11 cellular contexts compared by ENCODE assay signal in the genomic region with DNA sequence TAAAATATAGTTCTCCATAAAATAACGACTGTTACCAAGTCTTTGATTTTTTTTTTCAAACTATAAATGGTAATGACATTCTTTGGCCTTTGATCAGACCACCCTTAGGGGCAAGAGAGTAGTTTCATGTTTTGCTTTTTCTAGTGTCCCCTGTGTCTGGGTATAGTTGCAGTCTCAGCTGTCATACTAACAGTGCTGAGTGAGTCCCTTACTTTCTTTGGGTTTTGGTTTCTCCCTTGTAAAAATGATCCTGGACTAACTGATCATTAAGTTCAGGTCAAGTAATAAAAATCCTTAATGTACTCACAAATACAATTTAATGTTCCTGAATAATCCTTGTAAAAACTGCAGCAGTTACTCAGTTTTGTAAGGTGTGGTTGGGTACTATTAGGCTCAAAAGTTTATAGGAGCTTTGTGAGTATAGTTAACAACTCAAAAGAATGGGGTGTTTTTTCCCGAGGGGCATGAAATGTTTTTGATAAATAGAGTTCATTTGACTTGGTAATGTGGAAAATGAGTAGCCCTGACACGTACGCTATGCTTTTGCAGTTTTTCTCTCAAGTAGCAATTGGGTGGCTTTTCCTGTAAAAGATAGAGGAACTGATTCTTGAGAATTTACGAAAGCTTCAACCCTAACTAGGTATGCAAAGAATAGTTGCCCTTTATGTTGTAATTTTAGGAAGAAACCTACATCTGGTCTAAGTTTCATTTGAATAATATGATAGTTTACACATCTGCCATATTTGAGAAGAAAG. TPM values are rescaled to one million over a fixed set of nuclear protein-coding genes. Genes with fewer than 3 reads are reported as not detected.
DNase-seq lines count a peak whose midpoint lies in the region; ATAC-seq and TF ChIP-seq lines count a peak whose summit lies in the region.
"Had no signal": no experiment of that assay in that cellular context is flagged by ENCODE, and none has a peak within 500 bp of the region (broad histone marks: within the 10 kb centered on the region; RNA-seq: fewer than 3 reads in every experiment).

No MANE protein-coding gene starts in this region.

- H3K4me3 Mint-ChIP-seq in activated naive CD4-positive, alpha-beta T cell treated with anti-CD3 and anti-CD28 coated beads, Interleukin-2, amount 10 ng/mL, durations not matched to agents 7 days and 5 days: peak overlapping the region; percentile 62
- H3K4me3 Mint-ChIP-seq in activated T-helper 2 cell treated with anti-CD3 and anti-CD28 coated beads, Interferon-gamma antibody, Interleukin-2, Interleukin-4, amounts not matched to agents 10 μg/mL and 5 μg/mL and 100 μg/mL, durations not matched to agents 14 hours and 24 hours and 36 hours (ENCODE audit: low read depth): peak overlapping the region; percentile 62
- no peak overlapping the region for H3K4me3 Mint-ChIP-seq in endodermal cell

- H3K4me1 ChIP-seq in endodermal cell (ENCODE audit: control insufficient read depth, insufficient read depth, low read length): peaks cover 2% of the 10 kb centered on the region
- H3K4me1 ChIP-seq in lower lobe of right lung: peaks cover 97% of the 10 kb centered on the region
- no peaks in the 10 kb centered on the region for H3K4me1 ChIP-seq in BE2C

- CTCF ChIA-PET in activated naive CD4-positive, alpha-beta T cell treated with anti-CD3 and anti-CD28 coated beads, Interleukin-2, amount 10 ng/mL, durations not matched to agents 7 days and 5 days (lab: Charles Lee): interaction anchor here (0.7 to 1.7 kb wide), 7 partner anchors 29 to 61 kb away, joined by 3 to 7 read pairs (median 3); no protein-coding TSS in a partner anchor

- no peaks in the 10 kb centered on the region for H3K9me3 Mint-ChIP-seq in activated naive CD4-positive, alpha-beta T cell treated with anti-CD3 and anti-CD28 coated beads, Interleukin-2, amount 10 ng/mL, durations not matched to agents 7 days and 5 days
- no peaks in the 10 kb centered on the region for H3K9me3 Mint-ChIP-seq in activated T-helper 2 cell treated with anti-CD3 and anti-CD28 coated beads, Interferon-gamma antibody, Interleukin-2, Interleukin-4, amounts not matched to agents 10 μg/mL and 5 μg/mL and 100 μg/mL, durations not matched to agents 14 hours and 24 hours and 36 hours
- H3K9me3 Mint-ChIP-seq in endodermal cell: no peaks in the 10 kb centered on the region

- H3K36me3 Mint-ChIP-seq in activated naive CD4-positive, alpha-beta T cell treated with anti-CD3 and anti-CD28 coated beads, Interleukin-2, amount 10 ng/mL, durations not matched to agents 7 days and 5 days: peaks cover 44% of the 10 kb centered on the region
- peaks cover 75% of the 10 kb centered on the region for H3K36me3 Mint-ChIP-seq in activated T-helper 2 cell treated with anti-CD3 and anti-CD28 coated beads, Interferon-gamma antibody, Interleukin-2, Interleukin-4, amounts not matched to agents 10 μg/mL and 5 μg/mL and 100 μg/mL, durations not matched to agents 14 hours and 24 hours and 36 hours (ENCODE audit: low read depth)
- H3K36me3 Mint-ChIP-seq in endodermal cell (ENCODE audit: low read depth): peaks cover 4% of the 10 kb centered on the region

- H3K4me3 ChIP-seq in endodermal cell (ENCODE audit: low read length): no peak overlapping the region
- no peak overlapping the region for H3K4me3 ChIP-seq in lower lobe of right lung
- no peak overlapping the region for H3K4me3 ChIP-seq in BE2C (ENCODE audit: low read depth, low read length)
- H3K4me3 ChIP-seq: right lobe of liver had no signal

- TF ChIP-seq CTCF in endodermal cell (conservative IDR thresholded peaks at IDR 0.05): no peak
- no peak for TF ChIP-seq CTCF in lower lobe of right lung (IDR thresholded peaks at IDR 0.05)
- TF ChIP-seq CTCF in BE2C (IDR thresholded peaks at IDR 0.05; ENCODE audit: low read depth, low read length): no peak

- ATAC-seq in HG03442 (IDR thresholded peaks at IDR 0.05; ENCODE audit: unreplicated experiment) (peak; percentile 37), sciatic nerve (no peak), lower lobe of right lung (no peak)

- H3K27me3 ChIP-seq in endodermal cell (ENCODE audit: control insufficient read depth, insufficient read depth, low read length, poor library complexity, severe bottlenecking) (no peaks in the 10 kb centered on the region), lower lobe of right lung (ENCODE audit: low read depth) (no peaks in the 10 kb centered on the region), BE2C (no peaks in the 10 kb centered on the region)
- H3K27me3 ChIP-seq: right lobe of liver had no signal

- H3K27ac ChIP-seq in endodermal cell (ENCODE audit: low read depth, low read length) (no peak overlapping the region), lower lobe of right lung (no peak overlapping the region)
- H3K27ac ChIP-seq: right lobe of liver had no signal

- H3K27me3 Mint-ChIP-seq in activated naive CD4-positive, alpha-beta T cell treated with anti-CD3 and anti-CD28 coated beads, Interleukin-2, amount 10 ng/mL, durations not matched to agents 7 days and 5 days: no peaks in the 10 kb centered on the region
- H3K27me3 Mint-ChIP-seq in activated T-helper 2 cell treated with anti-CD3 and anti-CD28 coated beads, Interferon-gamma antibody, Interleukin-2, Interleukin-4, amounts not matched to agents 10 μg/mL and 5 μg/mL and 100 μg/mL, durations not matched to agents 14 hours and 24 hours and 36 hours (ENCODE audit: low read depth): no peaks in the 10 kb centered on the region
- no peaks in the 10 kb centered on the region for H3K27me3 Mint-ChIP-seq in endodermal cell (ENCODE audit: insufficient read depth)

- no peak for DNase-seq in activated naive CD4-positive, alpha-beta T cell treated with anti-CD3 and anti-CD28 coated beads, Interleukin-2, amount 10 ng/mL, durations not matched to agents 7 days and 5 days
- DNase-seq in activated naive CD4-positive, alpha-beta T cell treated with Interleukin-2 at 50 U/mL for 16 hours: no peak
- no peak for DNase-seq in activated T-helper 2 cell treated with anti-CD3 and anti-CD28 coated beads, Interferon-gamma antibody, Interleukin-2, Interleukin-4, amounts not matched to agents 10 μg/mL and 5 μg/mL and 100 μg/mL, durations not matched to agents 14 hours and 24 hours and 36 hours (ENCODE audit: low spot score)
- no peak for DNase-seq in sciatic nerve (ENCODE audit: low spot score)
- no peak for DNase-seq in endodermal cell
- no peak for DNase-seq in lower lobe of right lung
- DNase-seq in BE2C: no peak
- DNase-seq: C1 segment of cervical spinal cord, NCI-H69, right lobe of liver had no signal

- H3K9me3 ChIP-seq in endodermal cell (ENCODE audit: control insufficient read depth, low read length) (no peaks in the 10 kb centered on the region), lower lobe of right lung (no peaks in the 10 kb centered on the region), BE2C (no peaks in the 10 kb centered on the region)
- H3K9me3 ChIP-seq: right lobe of liver had no signal

- H3K9ac ChIP-seq in endodermal cell (ENCODE audit: extremely low read depth, low read length, poor library complexity, severe bottlenecking): no peak overlapping the region

- intact Hi-C loops in activated T-helper 2 cell treated with anti-CD3 and anti-CD28 coated beads, Interferon-gamma antibody, Interleukin-2, Interleukin-4, amounts not matched to agents 10 μg/mL and 5 μg/mL and 100 μg/mL, durations not matched to agents 14 hours and 24 hours and 36 hours (cut with micrococcal nuclease): loop anchor here (5.0 kb wide), 1 partner anchor 404 kb away; a partner anchor contains a TSS
- intact Hi-C loops in sciatic nerve (cut with DNase I) (no loop called here), lower lobe of right lung (cut with DNase I) (loop anchor here (10.0 kb wide), 1 partner anchor 58 kb away; no protein-coding TSS in a partner anchor)

- 91 to 96% methylated on average over 3 to 5 of the region's 5 CpGs for WGBS in endodermal cell (ENCODE audit: insufficient coverage in 1 of 2, insufficient read length in 1 of 2), 2 experiments

- H3K4me1 Mint-ChIP-seq in activated naive CD4-positive, alpha-beta T cell treated with anti-CD3 and anti-CD28 coated beads, Interleukin-2, amount 10 ng/mL, durations not matched to agents 7 days and 5 days: peaks cover 92% of the 10 kb centered on the region
- peaks cover 86% of the 10 kb centered on the region for H3K4me1 Mint-ChIP-seq in activated T-helper 2 cell treated with anti-CD3 and anti-CD28 coated beads, Interferon-gamma antibody, Interleukin-2, Interleukin-4, amounts not matched to agents 10 μg/mL and 5 μg/mL and 100 μg/mL, durations not matched to agents 14 hours and 24 hours and 36 hours (ENCODE audit: low read depth)
- H3K4me1 Mint-ChIP-seq in endodermal cell: peaks cover 20% of the 10 kb centered on the region

- peak overlapping the region; percentile 93 for H3K27ac Mint-ChIP-seq in activated naive CD4-positive, alpha-beta T cell treated with anti-CD3 and anti-CD28 coated beads, Interleukin-2, amount 10 ng/mL, durations not matched to agents 7 days and 5 days
- peak overlapping the region; percentile 95 for H3K27ac Mint-ChIP-seq in activated T-helper 2 cell treated with anti-CD3 and anti-CD28 coated beads, Interferon-gamma antibody, Interleukin-2, Interleukin-4, amounts not matched to agents 10 μg/mL and 5 μg/mL and 100 μg/mL, durations not matched to agents 14 hours and 24 hours and 36 hours
- no peak overlapping the region for H3K27ac Mint-ChIP-seq in endodermal cell

- H3K36me3 ChIP-seq in endodermal cell (ENCODE audit: control insufficient read depth, insufficient read depth, low read length): peaks cover 2% of the 10 kb centered on the region
- H3K36me3 ChIP-seq in lower lobe of right lung: no peaks in the 10 kb centered on the region
- no peaks in the 10 kb centered on the region; the same call in 1 of the 2 replicates for H3K36me3 ChIP-seq in BE2C
- H3K36me3 ChIP-seq: right lobe of liver had no signal

RNA-seq across cellular contexts. Expression of a gene that starts 6.2 kb away (rescaled TPM):
- 93.2 and 94.6 TPM in 2 replicates for total RNA-seq in activated T-helper 2 cell treated with anti-CD3 and anti-CD28 coated beads, Interferon-gamma antibody, Interleukin-2, Interleukin-4, amounts not matched to agents 10 μg/mL and 5 μg/mL and 100 μg/mL, durations not matched to agents 14 hours and 24 hours and 36 hours
- total RNA-seq in sciatic nerve (25.8 TPM), endodermal cell (10 to 100 TPM; 25.4 to 28.7 TPM), lower lobe of right lung (78.2 TPM)
- polyA plus RNA-seq in endodermal cell (2013, experiment 1 of 2): 33.9 TPM
- 30.7 TPM for polyA plus RNA-seq in endodermal cell (2013, experiment 2 of 2)
- 58.1 TPM for polyA plus RNA-seq in BE2C (2012; ENCODE audit: insufficient read depth, insufficient read length, low read depth)
